13 cellular contexts compared by ENCODE assay signal in genomic region chr3:154886437-154886836, GRCh38.
DNase-seq lines count a peak whose midpoint lies in the region; ATAC-seq and TF ChIP-seq lines count a peak whose summit lies in the region.
"Had no signal": no experiment of that assay in that cellular context is flagged by ENCODE, and none has a peak within 500 bp of the region (broad histone marks: within the 10 kb centered on the region; RNA-seq: fewer than 3 reads in every experiment).

No MANE protein-coding gene starts in this region.

- TF ChIP-seq RAD21 in IMR-90 (IDR thresholded peaks at IDR 0.05; ENCODE audit: low read length) = no peak

- H2AFZ ChIP-seq in IMR-90 (replicated peaks; ENCODE audit: low read length, poor library complexity) = no peak overlapping the region
- H2AFZ ChIP-seq in mammary epithelial cell (ENCODE audit: low read depth, low read length) = peak overlapping the region; percentile 23

- DNase-seq in AG09309 (ENCODE audit: low read depth) = peak; percentile 100
- DNase-seq in IMR-90 = peak; percentile 100
- peak; percentile 94 for DNase-seq in mammary epithelial cell
- DNase-seq in kidney epithelial cell (ENCODE audit: low read depth) = peak; percentile 73
- no peak for DNase-seq in activated CD8-positive, alpha-beta T cell treated with anti-CD3 and anti-CD28 coated beads for 36 hours
- no peak for DNase-seq in NCI-H524 treated with DMSO at 0.1 percent for 48 hours (lab: John Stamatoyannopoulos, UW)
- DNase-seq in Calu3 = no peak
- DNase-seq: CD4-positive, CD25-positive, alpha-beta regulatory T cell; colonic mucosa; NCI-H1930 had no signal

- peaks cover 11% of the 10 kb centered on the region for H3K9me3 Mint-ChIP-seq in activated CD8-positive, alpha-beta T cell treated with anti-CD3 and anti-CD28 coated beads for 36 hours
- H3K9me3 Mint-ChIP-seq in Calu3 (ENCODE audit: low read depth, unreplicated experiment) = peaks cover 10% of the 10 kb centered on the region

- H3K18ac ChIP-seq in IMR-90 (ENCODE audit: low read depth, low read length) = peak overlapping the region; percentile 100; the same call in 1 of the 2 replicates

- H4K91ac ChIP-seq in IMR-90 (ENCODE audit: insufficient read depth, low read depth, low read length) = peak overlapping the region; percentile 85; the same call in 1 of the 2 replicates

- H3K4me2 ChIP-seq in IMR-90 (ENCODE audit: low read depth, low read length) (no peak overlapping the region; the same call in 1 of the 2 replicates), mammary epithelial cell (ENCODE audit: insufficient read depth, low read depth, low read length) (peak overlapping the region; percentile 43)

- H3K79me1 ChIP-seq in IMR-90 (ENCODE audit: low read depth in 1 of 2, low read length in 2 of 2) = no peaks in the 10 kb centered on the region

- H2AK5ac ChIP-seq in IMR-90 (ENCODE audit: low read depth, low read length) = peak overlapping the region; percentile 22; the same call in 1 of the 2 replicates

- ATAC-seq in IMR-90 (ENCODE audit: low read depth) = peak; percentile 95
- ATAC-seq in activated CD8-positive, alpha-beta T cell treated with anti-CD3 and anti-CD28 coated beads for 36 hours = no peak
- no peak for ATAC-seq in HG02885 (IDR thresholded peaks at IDR 0.05; ENCODE audit: poor library complexity, unreplicated experiment)
- ATAC-seq: activated T-helper 17 cell treated with anti-CD3 and anti-CD28 coated beads, Interleukin-2, amount 50 U/mL, for 72 hours; stimulated activated effector memory CD8-positive, alpha-beta T cell treated with anti-CD3 and anti-CD28 coated beads, Interleukin-12 subunit alpha, Interleukin-12 subunit beta, amount 100 ng/mL, for 72 hours had no signal

- peak overlapping the region; percentile 99 for H2BK5ac ChIP-seq in IMR-90 (ENCODE audit: low read depth, low read length, poor library complexity, severe bottlenecking)

- H3K27ac Mint-ChIP-seq in activated CD8-positive, alpha-beta T cell treated with anti-CD3 and anti-CD28 coated beads for 36 hours = no peak overlapping the region
- no peak overlapping the region for H3K27ac Mint-ChIP-seq in Calu3 (ENCODE audit: unreplicated experiment)
- H3K27ac Mint-ChIP-seq: activated T-helper 17 cell treated with anti-CD3 and anti-CD28 coated beads, Interleukin-2, amount 50 U/mL, for 72 hours; CD4-positive, CD25-positive, alpha-beta regulatory T cell; stimulated activated effector memory CD8-positive, alpha-beta T cell treated with anti-CD3 and anti-CD28 coated beads, Interleukin-12 subunit alpha, Interleukin-12 subunit beta, amount 100 ng/mL, for 72 hours had no signal

- H2BK15ac ChIP-seq in IMR-90 (ENCODE audit: low read depth, low read length) = peak overlapping the region; percentile 67

- POLR2A ChIA-PET in IMR-90 (lab: Charles Lee; ENCODE audit: unreplicated experiment) = no interaction called here
- POLR2A ChIA-PET in activated CD8-positive, alpha-beta T cell treated with anti-CD3 and anti-CD28 coated beads for 36 hours (lab: Charles Lee) = interaction anchor here (0.6 kb wide), 1 partner anchor 422 kb away, joined by 3 read pairs; no protein-coding TSS in a partner anchor

- H3K4ac ChIP-seq in IMR-90 (ENCODE audit: low read depth, low read length) = peak overlapping the region; percentile 74; the same call in 1 of the 2 replicates

- H4K5ac ChIP-seq in IMR-90 (ENCODE audit: low read depth, low read length) = no peak overlapping the region

- intact Hi-C loops in IMR-90 (cut with micrococcal nuclease) (loop anchor here (5.0 kb wide), 2 partner anchors 109 to 186 kb away; no protein-coding TSS in a partner anchor), mammary epithelial cell (cut with micrococcal nuclease) (no loop called here), Calu3 (cut with micrococcal nuclease; ENCODE audit: unreplicated experiment) (no loop called here)
- intact Hi-C loops in activated CD8-positive, alpha-beta T cell treated with anti-CD3 and anti-CD28 coated beads for 36 hours (cut with micrococcal nuclease) = no loop called here

- peak overlapping the region; percentile 96 for H2BK20ac ChIP-seq in IMR-90 (ENCODE audit: low read depth, low read length)

- no peak overlapping the region for H2AK9ac ChIP-seq in IMR-90 (replicated peaks; ENCODE audit: low read depth, low read length, poor library complexity)

- H3K9ac ChIP-seq in IMR-90 (ENCODE audit: low read depth, low read length) (no peak overlapping the region), mammary epithelial cell (ENCODE audit: insufficient read depth, low read length) (no peak overlapping the region)

- H4K20me1 ChIP-seq in IMR-90 (ENCODE audit: insufficient read depth, low read length) = no peaks in the 10 kb centered on the region
- no peaks in the 10 kb centered on the region for H4K20me1 ChIP-seq in mammary epithelial cell (ENCODE audit: insufficient read depth, low read length)

- H3K27ac ChIP-seq in IMR-90 (ENCODE audit: insufficient read depth, low read length) (peak overlapping the region; percentile 59), mammary epithelial cell (ENCODE audit: insufficient read depth, low read depth, low read length) (peak overlapping the region; percentile 29)
- H3K27ac ChIP-seq: colonic mucosa had no signal

- no peaks in the 10 kb centered on the region for H3K27me3 Mint-ChIP-seq in activated CD8-positive, alpha-beta T cell treated with anti-CD3 and anti-CD28 coated beads for 36 hours
- no peaks in the 10 kb centered on the region for H3K27me3 Mint-ChIP-seq in Calu3 (ENCODE audit: unreplicated experiment)
- H3K27me3 Mint-ChIP-seq: activated T-helper 17 cell treated with anti-CD3 and anti-CD28 coated beads, Interleukin-2, amount 50 U/mL, for 72 hours; CD4-positive, CD25-positive, alpha-beta regulatory T cell had no signal

- H3K9me1 ChIP-seq in IMR-90 (ENCODE audit: insufficient read depth, low read length) = no peaks in the 10 kb centered on the region

- H3K36me3 Mint-ChIP-seq in activated CD8-positive, alpha-beta T cell treated with anti-CD3 and anti-CD28 coated beads for 36 hours (ENCODE audit: low read depth) = no peaks in the 10 kb centered on the region
- no peaks in the 10 kb centered on the region for H3K36me3 Mint-ChIP-seq in Calu3 (ENCODE audit: insufficient read depth, unreplicated experiment)
- H3K36me3 Mint-ChIP-seq: CD4-positive, CD25-positive, alpha-beta regulatory T cell; stimulated activated effector memory CD8-positive, alpha-beta T cell treated with anti-CD3 and anti-CD28 coated beads, Interleukin-12 subunit alpha, Interleukin-12 subunit beta, amount 100 ng/mL, for 72 hours had no signal

- in situ Hi-C loops in IMR-90 (cut with MboI; ENCODE audit: low sequenced_read_pairs) = loop anchor here (10.0 kb wide), 1 partner anchor 188 kb away; no protein-coding TSS in a partner anchor
- in situ Hi-C loops in mammary epithelial cell (cut with MboI; ENCODE audit: low sequenced_read_pairs in 2 of 2) = no loop called here

- no TSS peak for BruUV-seq in IMR-90 (replicated peaks; lab: Mats Ljungman, UMichigan)
- no TSS peak for BruUV-seq in mammary epithelial cell (replicated peaks; lab: Mats Ljungman, UMichigan)
- no TSS peak for BruUV-seq in Calu3 (replicated peaks; lab: Mats Ljungman, UMichigan)

- peak overlapping the region; percentile 74 to 93 for H4K8ac ChIP-seq in IMR-90 (ENCODE audit: low read depth in 2 of 2, low read length in 2 of 2)

- H3K36me3 ChIP-seq in IMR-90 (ENCODE audit: control insufficient read depth, insufficient read depth, low read length) = no peaks in the 10 kb centered on the region
- H3K36me3 ChIP-seq in mammary epithelial cell (ENCODE audit: insufficient read depth, low read length) = no peaks in the 10 kb centered on the region
- H3K36me3 ChIP-seq in kidney epithelial cell (ENCODE audit: control insufficient read depth, insufficient read depth, low read length) = no peaks in the 10 kb centered on the region
- H3K36me3 ChIP-seq: colonic mucosa had no signal

- peak overlapping the region; percentile 95 for H3K14ac ChIP-seq in IMR-90 (replicated peaks; ENCODE audit: low read depth, low read length)

- H3K4me3 ChIP-seq in AG09309 (ENCODE audit: control insufficient read depth, low read depth, low read length) (no peak overlapping the region), IMR-90 (ENCODE audit: insufficient read depth, low read depth, low read length) (no peak overlapping the region), mammary epithelial cell (replicated peaks in 1 of 3; ENCODE audit: insufficient read depth in 1 of 3, low read depth in 2 of 3, low read length in 3 of 3) (no peak overlapping the region), kidney epithelial cell (ENCODE audit: low read depth, low read length) (no peak overlapping the region)
- H3K4me3 ChIP-seq: colonic mucosa had no signal

- dilution Hi-C loops in IMR-90 (cut with HindIII; ENCODE audit: low sequenced_read_pairs, unreplicated experiment) (no loop called here), mammary epithelial cell (cut with HindIII; ENCODE audit: low sequenced_read_pairs) (no loop called here)

- peak overlapping the region; percentile 97 for H2BK120ac ChIP-seq in IMR-90 (ENCODE audit: low read depth, low read length)

- no peaks in the 10 kb centered on the region for H3K4me1 Mint-ChIP-seq in activated CD8-positive, alpha-beta T cell treated with anti-CD3 and anti-CD28 coated beads for 36 hours (ENCODE audit: low read depth)
- no peaks in the 10 kb centered on the region for H3K4me1 Mint-ChIP-seq in Calu3 (ENCODE audit: low read depth, unreplicated experiment)
- H3K4me1 Mint-ChIP-seq: activated T-helper 17 cell treated with anti-CD3 and anti-CD28 coated beads, Interleukin-2, amount 50 U/mL, for 72 hours; CD4-positive, CD25-positive, alpha-beta regulatory T cell; stimulated activated effector memory CD8-positive, alpha-beta T cell treated with anti-CD3 and anti-CD28 coated beads, Interleukin-12 subunit alpha, Interleukin-12 subunit beta, amount 100 ng/mL, for 72 hours had no signal

- TF ChIP-seq CTCF in AG09309 (IDR thresholded peaks at IDR 0.05; ENCODE audit: control insufficient read depth, insufficient read depth, low read depth, low read length, missing control alignments) (no peak), IMR-90 (conservative IDR thresholded peaks at IDR 0.05; ENCODE audit: low read depth, low read length) (no peak), mammary epithelial cell (conservative IDR thresholded peaks at IDR 0.05 in 1 of 2, IDR thresholded peaks at IDR 0.05 in 1 of 2; ENCODE audit: extremely low read depth in 1 of 2, insufficient read depth in 1 of 2, low read depth in 1 of 2, low read length in 2 of 2) (no peak), kidney epithelial cell (IDR thresholded peaks at IDR 0.05; ENCODE audit: insufficient read depth, low read length, poor library complexity, severe bottlenecking) (no peak), Calu3 (IDR thresholded peaks at IDR 0.05; ENCODE audit: unreplicated experiment) (no peak)
- TF ChIP-seq CTCF in activated CD8-positive, alpha-beta T cell treated with anti-CD3 and anti-CD28 coated beads for 36 hours (IDR thresholded peaks at IDR 0.05) = no peak

- H3K27me3 ChIP-seq in IMR-90 (ENCODE audit: control insufficient read depth, insufficient read depth, low read length) = no peaks in the 10 kb centered on the region
- no peaks in the 10 kb centered on the region for H3K27me3 ChIP-seq in mammary epithelial cell (ENCODE audit: insufficient read depth, low read length)
- no peaks in the 10 kb centered on the region for H3K27me3 ChIP-seq in kidney epithelial cell (ENCODE audit: control insufficient read depth, insufficient read depth, low read length)
- H3K27me3 ChIP-seq: colonic mucosa had no signal

- no peaks in the 10 kb centered on the region for H3K79me2 ChIP-seq in mammary epithelial cell (ENCODE audit: insufficient read depth, low read length)

- WGBS in IMR-90 (ENCODE audit: extremely low coverage in 2 of 2, insufficient read length in 1 of 2), 2 experiments = no CpG with 5 or more reads among the region's 3 CpGs
- WGBS in mammary epithelial cell (ENCODE audit: low coverage, missing lambda C conversion rate) = 0% methylated on average over 3 of the region's 3 CpGs

- no peak overlapping the region for H3K4me3 Mint-ChIP-seq in activated CD8-positive, alpha-beta T cell treated with anti-CD3 and anti-CD28 coated beads for 36 hours
- no peak overlapping the region for H3K4me3 Mint-ChIP-seq in Calu3 (ENCODE audit: low read depth, unreplicated experiment)
- H3K4me3 Mint-ChIP-seq: activated T-helper 17 cell treated with anti-CD3 and anti-CD28 coated beads, Interleukin-2, amount 50 U/mL, for 72 hours; CD4-positive, CD25-positive, alpha-beta regulatory T cell; stimulated activated effector memory CD8-positive, alpha-beta T cell treated with anti-CD3 and anti-CD28 coated beads, Interleukin-12 subunit alpha, Interleukin-12 subunit beta, amount 100 ng/mL, for 72 hours had no signal

- TF ChIP-seq POLR2A in IMR-90 (IDR thresholded peaks at IDR 0.05; ENCODE audit: low read depth, low read length) = peak; percentile 48; the same call in 1 of the 2 replicates

- peak overlapping the region; percentile 71; the same call in 1 of the 2 replicates for H3K23ac ChIP-seq in IMR-90 (ENCODE audit: low read depth, low read length)

- H3K9me3 ChIP-seq in IMR-90 (ENCODE audit: control insufficient read depth, insufficient read depth, low read length) (no peaks in the 10 kb centered on the region), mammary epithelial cell (replicated peaks; ENCODE audit: insufficient read depth, low read length) (no peaks in the 10 kb centered on the region)
- H3K9me3 ChIP-seq: colonic mucosa had no signal

- H3K4me1 ChIP-seq in IMR-90 (ENCODE audit: control insufficient read depth, insufficient read depth, low read length) (peaks cover 7% of the 10 kb centered on the region), mammary epithelial cell (ENCODE audit: insufficient read depth, low read length) (peaks cover 4% of the 10 kb centered on the region)
- H3K4me1 ChIP-seq: colonic mucosa had no signal

- H3K56ac ChIP-seq in IMR-90 (ENCODE audit: extremely low read depth, insufficient read depth, low read length) = peak overlapping the region; percentile 77

- CTCF ChIA-PET in IMR-90 (lab: Yijun Ruan, JAX) = interaction anchor here (1.5 kb wide), 1 partner anchor 20 kb away, joined by 5 read pairs; no protein-coding TSS in a partner anchor
- CTCF ChIA-PET in mammary epithelial cell (lab: Charles Lee; ENCODE audit: low non-redundant PET) = interaction anchor here (0.6 kb wide), 1 partner anchor 46 kb away, joined by 5 read pairs; no protein-coding TSS in a partner anchor
- CTCF ChIA-PET in activated CD8-positive, alpha-beta T cell treated with anti-CD3 and anti-CD28 coated beads for 36 hours (lab: Charles Lee) = no interaction called here
- CTCF ChIA-PET in Calu3 (lab: Charles Lee) = interaction anchor here (0.9 kb wide), 1 partner anchor 17 kb away, joined by 3 read pairs; no protein-coding TSS in a partner anchor

Comparison
In these comparisons a context has a peak if more than half of its experiments do, and no peak if none do; other contexts are left out.
1. DNase-seq: peak in AG09309 (single experiment), IMR-90 (single experiment), mammary epithelial cell (single experiment) and kidney epithelial cell (single experiment); none in activated CD8-positive, alpha-beta T cell treated with anti-CD3 and anti-CD28 coated beads for 36 hours (single experiment), NCI-H524 treated with DMSO at 0.1 percent for 48 hours (single experiment) and Calu3 (single experiment).